Comparison of ENCODE assay signal across 1 cellular context in genomic region chr9:72524820-72525539, GRCh38.
TF ChIP-seq lines count a peak whose summit lies in the region.

No MANE protein-coding gene starts in this region.

TF ChIP-seq in IMR-90, 13 proteins besides CTCF, POLR2A, EP300 and RAD21 (continued from another document):
- no peak for TF ChIP-seq RCOR1 (IDR thresholded peaks at IDR 0.05; ENCODE audit: insufficient replicate concordance, low read length)
- peak; percentile 65 for TF ChIP-seq CEBPB (IDR thresholded peaks at IDR 0.05; ENCODE audit: low read depth, low read length)
- TF ChIP-seq MXI1 (IDR thresholded peaks at IDR 0.05; ENCODE audit: borderline replicate concordance, low read depth, low read length): no peak
- no peak for TF ChIP-seq USF2 (IDR thresholded peaks at IDR 0.05; ENCODE audit: low read depth, low read length)
- TF ChIP-seq CHD1 (IDR thresholded peaks at IDR 0.05; ENCODE audit: low read depth, low read length): no peak
- peak; percentile 93 for TF ChIP-seq FOS (IDR thresholded peaks at IDR 0.05; ENCODE audit: low read depth, low read length)
